10 cellular contexts compared by ENCODE assay signal in the genomic region with DNA sequence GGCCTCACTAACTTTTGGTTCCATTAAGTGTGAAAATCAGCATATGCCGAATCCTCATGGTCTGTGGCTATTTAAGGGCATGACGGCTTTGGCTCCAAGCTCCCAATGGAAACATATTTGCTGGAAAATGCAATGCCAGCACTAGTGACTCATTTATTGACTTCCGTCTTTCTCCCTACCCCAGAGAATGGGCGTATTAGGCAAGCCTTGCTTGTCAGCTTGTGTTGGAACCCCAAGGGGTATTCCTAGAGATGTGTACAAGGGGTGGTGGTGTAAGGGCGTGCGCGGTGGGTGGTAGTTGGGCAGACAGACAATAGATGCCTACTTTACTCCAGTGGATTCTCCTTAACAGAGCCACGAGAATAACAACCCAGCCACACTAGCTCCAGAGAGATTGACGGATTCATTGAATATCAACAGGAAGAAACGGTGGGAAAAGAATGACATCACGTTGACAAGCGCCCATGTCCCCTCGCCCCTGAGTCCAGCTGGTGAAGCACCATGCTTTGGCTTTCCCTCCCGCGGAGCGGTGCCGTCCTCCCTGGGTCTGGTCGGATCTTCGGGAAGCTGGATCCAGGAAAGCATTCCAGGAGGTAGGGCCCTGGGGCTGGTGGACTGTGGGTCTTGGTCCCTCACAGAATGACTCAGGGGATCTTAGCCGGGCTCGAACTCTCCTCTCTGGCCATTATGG. TPM values are rescaled to one million over a fixed set of nuclear protein-coding genes. Genes with fewer than 3 reads are reported as not detected.
DNase-seq lines count a peak whose midpoint lies in the region; ATAC-seq and TF ChIP-seq lines count a peak whose summit lies in the region.
"Had no signal": no experiment of that assay in that cellular context is flagged by ENCODE, and none has a peak within 500 bp of the region (broad histone marks: within the 10 kb centered on the region; RNA-seq: fewer than 3 reads in every experiment).

No MANE protein-coding gene starts in this region.

- H3K27me3 ChIP-seq in mammary epithelial cell (ENCODE audit: insufficient read depth, low read length): no peaks in the 10 kb centered on the region
- peaks cover 0 to 5% (median 0%) of the 10 kb centered on the region in 45 donors for H3K27me3 ChIP-seq in dorsolateral prefrontal cortex

- intact Hi-C loops in MCF 10A (cut with micrococcal nuclease) (no loop called here), mammary epithelial cell (cut with micrococcal nuclease) (no loop called here), dorsolateral prefrontal cortex (cut with DNase I) (no loop called here), mucosa of descending colon (cut with DNase I, micrococcal nuclease) (no loop called here), OCI-LY7 (cut with micrococcal nuclease; ENCODE audit: unreplicated experiment) (no loop called here)

- POLR2A ChIA-PET in MCF 10A (lab: Yijun Ruan, JAX) (interaction anchor here (0.9 to 1.2 kb wide), 2 partner anchors 9 to 47 kb away, joined by 3 to 5 read pairs; a partner anchor contains a TSS), OCI-LY7 (lab: Charles Lee) (no interaction called here)

- H3K27me3 Mint-ChIP-seq in MCF 10A (ENCODE audit: insufficient read depth, unreplicated experiment): peaks cover 36% of the 10 kb centered on the region

- peaks cover 7% of the 10 kb centered on the region for H3K9me3 ChIP-seq in mammary epithelial cell (replicated peaks; ENCODE audit: insufficient read depth, low read length)
- no peaks in the 10 kb centered on the region for H3K9me3 ChIP-seq in mucosa of descending colon
- H3K9me3 ChIP-seq in OCI-LY7 (ENCODE audit: low read length): 0 out of 2 replicates have a peak, but pooled peaks cover 8% of the 10 kb centered on the region

- H3K27ac Mint-ChIP-seq in MCF 10A (ENCODE audit: low read depth, unreplicated experiment): no peak overlapping the region
- H3K27ac Mint-ChIP-seq: activated CD4-positive, alpha-beta T cell treated with anti-CD3 and anti-CD28 coated beads, Interleukin-2, amount 10 ng/mL, durations not matched to agents 7 days and 5 days had no signal

- in situ Hi-C loops in mammary epithelial cell (cut with MboI; ENCODE audit: low sequenced_read_pairs in 2 of 2): no loop called here

- H3K4me3 ChIP-seq in mammary epithelial cell (replicated peaks in 1 of 3; ENCODE audit: insufficient read depth in 1 of 3, low read depth in 2 of 3, low read length in 3 of 3) (no peak overlapping the region), dorsolateral prefrontal cortex (no peak overlapping the region), mucosa of descending colon (no peak overlapping the region), OCI-LY7 (ENCODE audit: low read depth, low read length, poor library complexity, severe bottlenecking) (no peak overlapping the region)

- H3K36me3 ChIP-seq in mammary epithelial cell (ENCODE audit: insufficient read depth, low read length) (no peaks in the 10 kb centered on the region), mucosa of descending colon (ENCODE audit: low read depth) (no peaks in the 10 kb centered on the region), OCI-LY7 (ENCODE audit: insufficient read depth, low read length) (no peaks in the 10 kb centered on the region)

- no peaks in the 10 kb centered on the region for H4K20me1 ChIP-seq in mammary epithelial cell (ENCODE audit: insufficient read depth, low read length)
- no peaks in the 10 kb centered on the region for H4K20me1 ChIP-seq in OCI-LY7 (ENCODE audit: insufficient read depth, low read length)

- H3K4me2 ChIP-seq in mammary epithelial cell (ENCODE audit: insufficient read depth, low read depth, low read length) (no peak overlapping the region), OCI-LY7 (ENCODE audit: low read length) (no peak overlapping the region)

- peaks cover 5% of the 10 kb centered on the region for H3K4me1 Mint-ChIP-seq in MCF 10A (ENCODE audit: insufficient read depth, unreplicated experiment)

- 80% methylated on average over 16 of the region's 21 CpGs for WGBS in mammary epithelial cell (ENCODE audit: low coverage, missing lambda C conversion rate)

- dilution Hi-C loops in mammary epithelial cell (cut with HindIII; ENCODE audit: low sequenced_read_pairs): no loop called here

- no TSS peak for BruUV-seq in MCF 10A (replicated peaks; lab: Mats Ljungman, UMichigan)
- no TSS peak for BruUV-seq in mammary epithelial cell (replicated peaks; lab: Mats Ljungman, UMichigan)
- no TSS peak for BruUV-seq in OCI-LY7 (replicated peaks; lab: Mats Ljungman, UMichigan)

- no peaks in the 10 kb centered on the region for H3K9me3 Mint-ChIP-seq in MCF 10A (ENCODE audit: unreplicated experiment)

- H3K4me1 ChIP-seq in mammary epithelial cell (ENCODE audit: insufficient read depth, low read length): no peaks in the 10 kb centered on the region
- H3K4me1 ChIP-seq in mucosa of descending colon (ENCODE audit: low read depth): no peaks in the 10 kb centered on the region
- no peaks in the 10 kb centered on the region for H3K4me1 ChIP-seq in OCI-LY7 (ENCODE audit: insufficient read depth, low read length, poor library complexity, severe bottlenecking)

- H3K27ac ChIP-seq in mammary epithelial cell (ENCODE audit: insufficient read depth, low read depth, low read length): no peak overlapping the region
- H3K27ac ChIP-seq in dorsolateral prefrontal cortex: peak overlapping the region in 36 of 59 donors; percentile 6 to 77 (median 56)
- H3K27ac ChIP-seq in OCI-LY7 (ENCODE audit: low read depth, low read length, poor library complexity, severe bottlenecking): no peak overlapping the region

- H3K36me3 Mint-ChIP-seq in MCF 10A (ENCODE audit: insufficient read depth, unreplicated experiment): no peaks in the 10 kb centered on the region

- H3K9ac ChIP-seq in mammary epithelial cell (ENCODE audit: insufficient read depth, low read length): no peak overlapping the region

- CTCF ChIA-PET in MCF 10A (lab: Yijun Ruan, JAX): interaction anchor here (1.8 kb wide), 1 partner anchor 11 kb away, joined by 4 read pairs; no protein-coding TSS in a partner anchor
- CTCF ChIA-PET in mammary epithelial cell (lab: Charles Lee; ENCODE audit: low non-redundant PET): no interaction called here
- CTCF ChIA-PET in OCI-LY7 (lab: Charles Lee; ENCODE audit: unreplicated experiment): no interaction called here

- peak; percentile 79 for DNase-seq in MCF 10A (ENCODE audit: unreplicated experiment)
- no peak for DNase-seq in mammary epithelial cell
- no peak for DNase-seq in dorsolateral prefrontal cortex
- DNase-seq in mucosa of descending colon: peak in 1 of 3 donors; percentile 17
- no peak for DNase-seq in OCI-LY7 (ENCODE audit: low spot score)
- no peak for DNase-seq in T-helper 2 cell
- no peak for DNase-seq in NCI-H2196 treated with DMSO at 0.1 percent for 48 hours (lab: John Stamatoyannopoulos, UW; ENCODE audit: unreplicated experiment)
- DNase-seq: activated CD4-positive, alpha-beta T cell treated with anti-CD3 and anti-CD28 coated beads, Interleukin-2, amount 10 ng/mL, durations not matched to agents 7 days and 5 days; amniotic stem cell had no signal

- no peak for TF ChIP-seq CTCF in MCF 10A (IDR thresholded peaks at IDR 0.05; ENCODE audit: unreplicated experiment)
- TF ChIP-seq CTCF in mammary epithelial cell (conservative IDR thresholded peaks at IDR 0.05 in 1 of 2, IDR thresholded peaks at IDR 0.05 in 1 of 2; ENCODE audit: extremely low read depth in 1 of 2, insufficient read depth in 1 of 2, low read depth in 1 of 2, low read length in 2 of 2): no peak
- TF ChIP-seq CTCF in dorsolateral prefrontal cortex (IDR thresholded peaks at IDR 0.05 in 54 of 56, conservative IDR thresholded peaks at IDR 0.05 in 2 of 56; ENCODE audit: low read depth in 1 of 56, partially characterized antibody in 56 of 56): no peak
- no peak for TF ChIP-seq CTCF in mucosa of descending colon (IDR thresholded peaks at IDR 0.05)
- TF ChIP-seq CTCF in OCI-LY7 (conservative IDR thresholded peaks at IDR 0.05; ENCODE audit: low read length): no peak

- H3K4me3 Mint-ChIP-seq in MCF 10A (ENCODE audit: unreplicated experiment): no peak overlapping the region
- H3K4me3 Mint-ChIP-seq: activated CD4-positive, alpha-beta T cell treated with anti-CD3 and anti-CD28 coated beads, Interleukin-2, amount 10 ng/mL, durations not matched to agents 7 days and 5 days had no signal

- H3K9me2 ChIP-seq in OCI-LY7 (ENCODE audit: insufficient read depth, low read length): no peaks in the 10 kb centered on the region

- ATAC-seq in mucosa of descending colon: peak; percentile 53
- no peak for ATAC-seq in GM18520 (IDR thresholded peaks at IDR 0.05; ENCODE audit: unreplicated experiment)

- H2AFZ ChIP-seq in mammary epithelial cell (ENCODE audit: low read depth, low read length): no peak overlapping the region
- no peak overlapping the region for H2AFZ ChIP-seq in OCI-LY7 (ENCODE audit: low read length)

- H3K79me2 ChIP-seq in mammary epithelial cell (ENCODE audit: insufficient read depth, low read length) (no peaks in the 10 kb centered on the region), OCI-LY7 (ENCODE audit: insufficient read depth, low read depth, low read length) (no peaks in the 10 kb centered on the region)

RNA-seq across cellular contexts. Expression of a gene that starts 10.3 kb away (rescaled TPM):
- total RNA-seq in MCF 10A (2022): not detected in 2 replicates
- total RNA-seq in mammary epithelial cell: not detected
- not detected for polyA plus RNA-seq in mammary epithelial cell
- not detected for polyA minus RNA-seq in mammary epithelial cell
- under 1 TPM in 19 of 120 experiments, not detected in 101; 0.19 to 0.76 (median 0.30) TPM for total RNA-seq in dorsolateral prefrontal cortex
- total RNA-seq in mucosa of descending colon: under 1 TPM in 2 of 3 donors, not detected in 1; 0.27 to 0.28 TPM
- not detected in 2 replicates for total RNA-seq in OCI-LY7 (2014; rRNA removed; shearing (Covaris generic))
- not detected in 2 replicates for total RNA-seq in OCI-LY7 (2022)
- total RNA-seq: activated CD4-positive, alpha-beta T cell treated with anti-CD3 and anti-CD28 coated beads, Interleukin-2, amount 10 ng/mL, durations not matched to agents 7 days and 5 days had no signal

RNA-seq across cellular contexts. Expression of a gene that starts 25.0 kb away (rescaled TPM):
- not detected in 2 replicates for total RNA-seq in MCF 10A (2022)
- not detected for total RNA-seq in mammary epithelial cell
- not detected for polyA plus RNA-seq in mammary epithelial cell
- not detected for polyA minus RNA-seq in mammary epithelial cell
- total RNA-seq in dorsolateral prefrontal cortex: 1 to 10 TPM in 50 of 120 experiments, under 1 TPM in 59, not detected in 11; 0.31 to 3.6 (median 0.98) TPM
- total RNA-seq in mucosa of descending colon: 1 to 10 TPM in 1 of 3 donors, under 1 TPM in 2; 0.26 to 1.7 (median 0.95) TPM
- total RNA-seq in OCI-LY7 (2014; rRNA removed; shearing (Covaris generic)): not detected in 2 replicates
- total RNA-seq in OCI-LY7 (2022): not detected in 2 replicates

RNA-seq across cellular contexts. Expression of a gene that starts 46.4 kb away (rescaled TPM):
- total RNA-seq in MCF 10A (2022): not detected in 2 replicates
- not detected for total RNA-seq in mammary epithelial cell
- not detected for polyA plus RNA-seq in mammary epithelial cell
- not detected for polyA minus RNA-seq in mammary epithelial cell
- not detected for total RNA-seq in dorsolateral prefrontal cortex
- not detected for total RNA-seq in mucosa of descending colon
- total RNA-seq in OCI-LY7 (2014; rRNA removed; shearing (Covaris generic)): not detected in 2 replicates
- total RNA-seq in OCI-LY7 (2022): not detected in 2 replicates
- total RNA-seq: activated CD4-positive, alpha-beta T cell treated with anti-CD3 and anti-CD28 coated beads, Interleukin-2, amount 10 ng/mL, durations not matched to agents 7 days and 5 days had no signal

RNA-seq across cellular contexts. Expression of a gene that starts 54.5 kb away (rescaled TPM):
- total RNA-seq in MCF 10A (2022): not detected in 2 replicates
- total RNA-seq in mammary epithelial cell: not detected
- not detected for polyA plus RNA-seq in mammary epithelial cell
- not detected for polyA minus RNA-seq in mammary epithelial cell
- 10 to 100 TPM in 17 of 120 experiments, 1 to 10 TPM in 103; 1.1 to 21.1 (median 5.5) TPM for total RNA-seq in dorsolateral prefrontal cortex
- total RNA-seq in mucosa of descending colon: 1 to 10 TPM; 3.7 to 7.0 (median 5.2) TPM
- 6.7 and 7.4 TPM in 2 replicates for total RNA-seq in OCI-LY7 (2014; rRNA removed; shearing (Covaris generic))
- 1.8 and 3.5 TPM in 2 replicates for total RNA-seq in OCI-LY7 (2022)

Comparison
In these comparisons a context has a peak if more than half of its experiments do, and no peak if none do; other contexts are left out.
1. H3K27ac ChIP-seq: peak in dorsolateral prefrontal cortex (36 of 59); none in mammary epithelial cell (single experiment) and OCI-LY7 (single experiment).